Comparison of ENCODE assay signal across 8 cellular contexts in the genomic region with DNA sequence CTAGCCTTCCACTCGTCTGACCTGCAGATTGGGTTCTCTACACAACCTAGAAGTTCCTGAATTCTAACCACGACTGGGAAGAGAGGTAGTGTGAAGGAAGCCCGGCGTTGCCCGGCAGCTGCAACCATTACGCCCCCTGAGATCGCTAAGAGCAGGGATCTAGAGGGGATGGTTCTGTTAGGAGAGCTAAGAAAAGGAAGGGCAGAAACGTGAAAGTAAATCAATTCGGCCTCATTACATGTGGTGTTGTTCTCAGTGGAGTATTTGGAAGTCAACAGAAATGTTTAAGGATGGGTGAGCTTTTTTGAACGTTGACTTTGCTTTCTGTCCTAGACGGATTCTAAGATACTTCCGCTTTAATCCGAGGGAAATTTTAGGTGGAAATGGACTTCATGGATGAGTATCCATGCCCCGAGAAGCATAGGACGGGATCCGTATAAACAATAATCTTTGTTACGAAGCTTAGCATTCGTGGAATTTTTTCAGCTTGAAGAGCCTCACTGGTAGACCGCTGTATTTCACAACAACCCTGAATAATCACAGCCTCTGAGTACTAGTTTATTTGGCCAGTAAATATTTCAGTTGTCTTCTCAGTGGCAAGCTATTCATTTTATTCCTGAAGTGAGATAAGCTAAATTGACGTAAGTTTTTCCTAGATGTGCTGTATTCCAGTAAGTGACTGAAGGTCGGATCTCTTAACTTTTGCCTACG. TPM values are rescaled to one million over a fixed set of nuclear protein-coding genes. Genes with fewer than 3 reads are reported as not detected.
DNase-seq lines count a peak whose midpoint lies in the region; ATAC-seq lines count a peak whose summit lies in the region.

No MANE protein-coding gene starts in this region.

- H3K36me3 Mint-ChIP-seq in naive B cell = no peaks in the 10 kb centered on the region

- peak overlapping the region; percentile 91 to 100 (median 99) for H3K4me3 Mint-ChIP-seq in naive B cell

- DNase-seq in AG08395 (ENCODE audit: low spot score) (peak; percentile 81), RPMI7951 (ENCODE audit: low read depth) (peak; percentile 42), epidermal melanocyte (ENCODE audit: insufficient read length, low spot score) (peak; percentile 38), naive B cell (no peak), NCI-H1092 (lab: John Stamatoyannopoulos, UW) (no peak), COLO668 (lab: John Stamatoyannopoulos, UW; ENCODE audit: unreplicated experiment) (no peak), NCI-H2107 (lab: John Stamatoyannopoulos, UW) (no peak)

- H3K4me1 Mint-ChIP-seq in naive B cell = peaks cover 39 to 57% (median 49%) of the 10 kb centered on the region in 3 donors

- H3K27me3 Mint-ChIP-seq in naive B cell = no peaks in the 10 kb centered on the region

- ATAC-seq in GM21423 (IDR thresholded peaks at IDR 0.05; ENCODE audit: unreplicated experiment) (peak; percentile 13), naive B cell (ENCODE audit: low read depth in 2 of 2) (no peak)

- no peaks in the 10 kb centered on the region for H3K9me3 Mint-ChIP-seq in naive B cell

- peak overlapping the region; percentile 96 to 100 (median 99) for H3K27ac Mint-ChIP-seq in naive B cell

RNA-seq across cellular contexts. Expression of a gene that starts 0.6 kb away (rescaled TPM):
- total RNA-seq in RPMI7951 (2014; rRNA removed; shearing (Covaris generic)) = 125 and 126 TPM in 2 replicates
- polyA plus RNA-seq in naive B cell (ENCODE audit: low read depth in 6 of 6) = 100 to 1,000 TPM; 418 to 680 (median 501) TPM

RNA-seq across cellular contexts. Expression of a gene that starts 34.3 kb away (rescaled TPM):
- total RNA-seq in RPMI7951 (2014; rRNA removed; shearing (Covaris generic)) = 18.0 and 21.9 TPM in 2 replicates
- polyA plus RNA-seq in naive B cell (ENCODE audit: low read depth in 6 of 6) = 10 to 100 TPM in 5 of 6 donors, 1 to 10 TPM in 1; 5.2 to 42.2 (median 17.1) TPM

RNA-seq across cellular contexts. Expression of a gene that starts 42.6 kb away (rescaled TPM):
- 48.6 and 60.2 TPM in 2 replicates for total RNA-seq in RPMI7951 (2014; rRNA removed; shearing (Covaris generic))
- 10 to 100 TPM; 19.2 to 28.3 (median 23.5) TPM for polyA plus RNA-seq in naive B cell (ENCODE audit: low read depth in 6 of 6)

RNA-seq across cellular contexts. Expression of a gene that starts 57.9 kb away (rescaled TPM):
- not detected in 2 replicates for total RNA-seq in RPMI7951 (2014; rRNA removed; shearing (Covaris generic))
- 1 to 10 TPM in 2 of 6 donors, under 1 TPM in 4; 0.09 to 2.3 (median 0.72) TPM for polyA plus RNA-seq in naive B cell (ENCODE audit: low read depth in 6 of 6)

RNA-seq across cellular contexts. Expression of a gene that starts 59.5 kb away (rescaled TPM):
- total RNA-seq in RPMI7951 (2014; rRNA removed; shearing (Covaris generic)) = not detected in 2 replicates
- polyA plus RNA-seq in naive B cell (ENCODE audit: low read depth in 6 of 6) = 1 to 10 TPM in 5 of 6 donors, under 1 TPM in 1; 0.39 to 3.9 (median 3.0) TPM

Comparison
In these comparisons a context has a peak if more than half of its experiments do, and no peak if none do; other contexts are left out.
1. DNase-seq: peak in AG08395 (single experiment), RPMI7951 (single experiment) and epidermal melanocyte (single experiment); none in naive B cell (single experiment), NCI-H1092 (single experiment), COLO668 (single experiment) and NCI-H2107 (single experiment).